In the genomic region with DNA sequence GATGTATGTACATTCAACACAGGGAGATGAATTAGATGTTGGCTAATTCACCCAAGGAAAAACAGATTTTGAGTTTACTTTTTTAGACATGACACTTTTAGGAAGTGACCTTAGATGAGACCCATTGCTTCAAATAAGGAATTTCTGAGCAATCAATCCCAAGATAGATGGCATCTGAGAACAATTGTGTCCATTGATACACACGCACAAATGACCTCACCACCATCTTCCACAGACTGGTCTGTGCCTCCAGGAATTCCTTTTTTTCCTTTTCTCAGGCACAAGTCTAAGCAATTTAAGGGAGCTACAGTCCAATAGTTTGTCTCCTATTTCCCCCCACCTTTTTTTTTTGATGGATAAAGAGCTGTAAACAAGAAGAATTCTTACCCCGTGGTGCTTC, we compare ENCODE assay signal across 7 cellular contexts.
"Had no signal": no experiment of that assay in that cellular context is flagged by ENCODE, and none has a peak within 500 bp of the region (broad histone marks: within the 10 kb centered on the region; RNA-seq: fewer than 3 reads in every experiment).

No MANE protein-coding gene starts in this region.

- H3K9me3 Mint-ChIP-seq: HFFc6 had no signal

- DNase-seq: H7, HFFc6, IMR-90, KG1 had no signal

- H3K27ac Mint-ChIP-seq: GM23338, HFFc6 had no signal

- H3K9me3 ChIP-seq: HAP-1 had no signal

- H3K4me3 ChIP-seq: GM23338, HAP-1, K562 had no signal

- H3K4me1 Mint-ChIP-seq: GM23338 had no signal

- H3K36me3 ChIP-seq: HAP-1 had no signal

- H3K4me3 Mint-ChIP-seq: GM23338, HFFc6 had no signal
